1 cellular context compared by ENCODE assay signal in genomic region chr3:126304704-126305103, GRCh38.
TF ChIP-seq lines count a peak whose summit lies in the region.

No MANE protein-coding gene starts in this region.

TF ChIP-seq in IMR-90, 13 proteins besides CTCF, POLR2A, EP300 and RAD21 (continued from another document):
- TF ChIP-seq MXI1 (IDR thresholded peaks at IDR 0.05; ENCODE audit: borderline replicate concordance, low read depth, low read length) (no peak), NFE2L2 (IDR thresholded peaks at IDR 0.05; ENCODE audit: low read depth, low read length) (no peak)
